8 cellular contexts compared by ENCODE assay signal in the genomic region with DNA sequence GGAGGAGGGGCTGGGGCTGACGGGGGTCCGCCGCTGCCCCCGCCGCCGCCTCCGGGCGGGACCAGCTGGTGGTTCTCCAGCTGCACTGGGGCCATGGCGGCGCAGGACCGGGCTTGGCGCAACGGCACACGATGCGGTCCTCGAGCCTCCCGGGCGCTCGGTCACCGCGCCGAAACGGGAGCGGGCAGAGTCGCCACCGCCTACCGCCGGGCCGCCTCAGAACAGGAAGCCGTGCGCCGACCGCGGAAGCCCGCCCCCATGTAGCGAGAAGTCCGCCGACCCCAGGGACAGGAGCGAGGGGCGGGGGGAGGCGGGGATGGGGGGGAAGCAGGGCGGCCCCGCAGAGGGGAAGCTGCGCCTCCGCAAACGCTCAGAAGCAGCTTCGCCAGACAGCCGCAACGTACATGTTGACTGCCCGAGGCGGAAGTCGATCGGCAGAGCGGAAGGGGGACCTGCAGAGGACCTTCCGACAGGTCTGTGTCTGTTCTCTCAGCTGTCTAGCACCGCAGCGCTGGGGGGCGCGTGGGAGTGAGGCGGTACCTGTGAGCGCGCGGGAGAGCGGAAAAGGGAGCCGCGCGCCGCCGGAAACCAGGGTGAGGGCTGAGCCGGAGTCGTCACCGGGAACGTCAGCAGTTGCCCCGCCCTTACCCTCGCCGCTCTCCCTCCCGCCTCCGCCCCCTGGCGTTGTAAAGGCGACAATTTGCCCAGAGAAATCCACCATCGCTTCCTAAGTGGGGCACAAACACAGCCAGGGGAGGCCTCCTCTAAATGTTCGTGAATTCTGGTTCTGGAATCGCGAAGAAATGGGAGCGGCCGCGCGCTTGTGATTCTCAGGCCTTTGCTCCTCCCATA. TPM values are rescaled to one million over a fixed set of nuclear protein-coding genes. Genes with fewer than 3 reads are reported as not detected.
DNase-seq lines count a peak whose midpoint lies in the region; ATAC-seq and TF ChIP-seq lines count a peak whose summit lies in the region.

A gene (minus strand): TSS at position 225 of the 852 bp plus-strand sequence. CDS start 130 bp downstream, at position 95.

- POLR2A ChIA-PET in RWPE1 (lab: Yijun Ruan, JAX; ENCODE audit: low non-redundant PET), result interaction anchor here (0.6 kb wide), 1 partner anchor 37 kb away, joined by 3 read pairs; no protein-coding TSS in a partner anchor

- no peaks in the 10 kb centered on the region for H3K9me3 Mint-ChIP-seq in activated T-helper 2 cell treated with anti-CD3 and anti-CD28 coated beads, Interferon-gamma antibody, Interleukin-2, Interleukin-4, amounts not matched to agents 10 μg/mL and 5 μg/mL and 100 μg/mL, durations not matched to agents 14 hours and 24 hours and 36 hours
- no peaks in the 10 kb centered on the region for H3K9me3 Mint-ChIP-seq in natural killer cell treated with Interleukin-12 subunit alpha and Interleukin-12 subunit beta and Interleukin-15 and Interleukin-18, amount 100 ng/mL, for 72 hours

- H3K36me3 Mint-ChIP-seq in activated T-helper 2 cell treated with anti-CD3 and anti-CD28 coated beads, Interferon-gamma antibody, Interleukin-2, Interleukin-4, amounts not matched to agents 10 μg/mL and 5 μg/mL and 100 μg/mL, durations not matched to agents 14 hours and 24 hours and 36 hours (ENCODE audit: low read depth), result peaks cover 15% of the 10 kb centered on the region
- H3K36me3 Mint-ChIP-seq in natural killer cell treated with Interleukin-12 subunit alpha and Interleukin-12 subunit beta and Interleukin-15 and Interleukin-18, amount 100 ng/mL, for 72 hours, result no peaks in the 10 kb centered on the region

- H3K4me3 ChIP-seq in LNCaP clone FGC (ENCODE audit: low read depth, low read length) (peak within 1 kb of the TSS; percentile 65), fibroblast of mammary gland (ENCODE audit: control insufficient read depth, low read depth, low read length) (peak within 1 kb of the TSS; percentile 78)

- intact Hi-C loops in activated T-helper 2 cell treated with anti-CD3 and anti-CD28 coated beads, Interferon-gamma antibody, Interleukin-2, Interleukin-4, amounts not matched to agents 10 μg/mL and 5 μg/mL and 100 μg/mL, durations not matched to agents 14 hours and 24 hours and 36 hours (cut with micrococcal nuclease), result loop anchor here (2.0 to 10.0 kb wide), 5 partner anchors 53 to 599 kb away; a partner anchor contains a TSS

- CTCF ChIA-PET in RWPE1 (lab: Yijun Ruan, JAX), result interaction anchor here (0.6 to 2.1 kb wide), 3 partner anchors 44 to 59 kb away, joined by 3 to 8 read pairs (median 4); no protein-coding TSS in a partner anchor

- TF ChIP-seq CTCF in LNCaP clone FGC (IDR thresholded peaks at IDR 0.05; ENCODE audit: control insufficient read depth, extremely low read depth, insufficient read depth) (peak; percentile 12; the same call in 1 of the 2 replicates), RWPE1 (conservative IDR thresholded peaks at IDR 0.05; ENCODE audit: low read depth) (peak; percentile 31; the same call in 1 of the 2 replicates), fibroblast of mammary gland (conservative IDR thresholded peaks at IDR 0.05; ENCODE audit: control insufficient read depth, insufficient read depth, low read depth, low read length) (peak; percentile 51)

- H3K4me1 Mint-ChIP-seq in activated T-helper 2 cell treated with anti-CD3 and anti-CD28 coated beads, Interferon-gamma antibody, Interleukin-2, Interleukin-4, amounts not matched to agents 10 μg/mL and 5 μg/mL and 100 μg/mL, durations not matched to agents 14 hours and 24 hours and 36 hours (ENCODE audit: low read depth), result peaks cover 29% of the 10 kb centered on the region
- peaks cover 29 to 33% of the 10 kb centered on the region in 2 donors for H3K4me1 Mint-ChIP-seq in natural killer cell treated with Interleukin-12 subunit alpha and Interleukin-12 subunit beta and Interleukin-15 and Interleukin-18, amount 100 ng/mL, for 72 hours (ENCODE audit: low read depth in 2 of 2)

- peak within 1 kb of the TSS; percentile 82 for H3K4me3 Mint-ChIP-seq in activated T-helper 2 cell treated with anti-CD3 and anti-CD28 coated beads, Interferon-gamma antibody, Interleukin-2, Interleukin-4, amounts not matched to agents 10 μg/mL and 5 μg/mL and 100 μg/mL, durations not matched to agents 14 hours and 24 hours and 36 hours (ENCODE audit: low read depth)
- peak within 1 kb of the TSS; percentile 97 for H3K4me3 Mint-ChIP-seq in natural killer cell treated with Interleukin-12 subunit alpha and Interleukin-12 subunit beta and Interleukin-15 and Interleukin-18, amount 100 ng/mL, for 72 hours

- peak within 1 kb of the TSS; percentile 91 for H3K27ac Mint-ChIP-seq in activated T-helper 2 cell treated with anti-CD3 and anti-CD28 coated beads, Interferon-gamma antibody, Interleukin-2, Interleukin-4, amounts not matched to agents 10 μg/mL and 5 μg/mL and 100 μg/mL, durations not matched to agents 14 hours and 24 hours and 36 hours
- peak within 1 kb of the TSS; percentile 92 to 96 for H3K27ac Mint-ChIP-seq in natural killer cell treated with Interleukin-12 subunit alpha and Interleukin-12 subunit beta and Interleukin-15 and Interleukin-18, amount 100 ng/mL, for 72 hours

- H3K27ac ChIP-seq in RWPE1, result peak within 1 kb of the TSS; percentile 95

- peak; percentile 87 for DNase-seq in ELR (ENCODE audit: low read depth)
- DNase-seq in H4 (ENCODE audit: low spot score), result peak; percentile 87
- DNase-seq in LNCaP clone FGC (ENCODE audit: low read depth), result no peak
- peak; percentile 70 for DNase-seq in RWPE1 (ENCODE audit: low spot score)
- DNase-seq in activated T-helper 2 cell treated with anti-CD3 and anti-CD28 coated beads, Interferon-gamma antibody, Interleukin-2, Interleukin-4, amounts not matched to agents 10 μg/mL and 5 μg/mL and 100 μg/mL, durations not matched to agents 14 hours and 24 hours and 36 hours (ENCODE audit: low spot score), result peak; percentile 83
- DNase-seq in fibroblast of mammary gland (ENCODE audit: low read depth), result peak; percentile 78
- DNase-seq in natural killer cell treated with Interleukin-12 subunit alpha and Interleukin-12 subunit beta and Interleukin-15 and Interleukin-18, amount 100 ng/mL, for 72 hours (ENCODE audit: low spot score), result peak; percentile 95
- peak; percentile 89 for DNase-seq in stimulated activated naive CD8-positive, alpha-beta T cell treated with anti-CD3 and anti-CD28 coated beads, Interleukin-15, Interleukin-2, amounts not matched to agents 100 U/mL and 50 U/mL, for 24 hours

- no peaks in the 10 kb centered on the region for H3K27me3 Mint-ChIP-seq in activated T-helper 2 cell treated with anti-CD3 and anti-CD28 coated beads, Interferon-gamma antibody, Interleukin-2, Interleukin-4, amounts not matched to agents 10 μg/mL and 5 μg/mL and 100 μg/mL, durations not matched to agents 14 hours and 24 hours and 36 hours (ENCODE audit: low read depth)
- H3K27me3 Mint-ChIP-seq in natural killer cell treated with Interleukin-12 subunit alpha and Interleukin-12 subunit beta and Interleukin-15 and Interleukin-18, amount 100 ng/mL, for 72 hours, result peaks cover 0 to 2% of the 10 kb centered on the region in 2 donors

- peak; percentile 96 for ATAC-seq in natural killer cell treated with Interleukin-12 subunit alpha and Interleukin-12 subunit beta and Interleukin-15 and Interleukin-18, amount 100 ng/mL, for 72 hours
- peak; percentile 95 for ATAC-seq in stimulated activated naive CD8-positive, alpha-beta T cell treated with anti-CD3 and anti-CD28 coated beads, Interleukin-15, Interleukin-2, amounts not matched to agents 100 U/mL and 50 U/mL, for 24 hours

RNA-seq across cellular contexts. Expression of the gene that starts here (rescaled TPM):
- total RNA-seq in H4 (2014; rRNA removed; shearing (Covaris generic)), result 13.5 and 19.0 TPM in 2 replicates
- 37.8 and 44.7 TPM in 2 replicates for total RNA-seq in activated T-helper 2 cell treated with anti-CD3 and anti-CD28 coated beads, Interferon-gamma antibody, Interleukin-2, Interleukin-4, amounts not matched to agents 10 μg/mL and 5 μg/mL and 100 μg/mL, durations not matched to agents 14 hours and 24 hours and 36 hours
- total RNA-seq in natural killer cell treated with Interleukin-12 subunit alpha and Interleukin-12 subunit beta and Interleukin-15 and Interleukin-18, amount 100 ng/mL, for 72 hours, result 10 to 100 TPM; 34.1 to 48.2 TPM
